In the genomic region with DNA sequence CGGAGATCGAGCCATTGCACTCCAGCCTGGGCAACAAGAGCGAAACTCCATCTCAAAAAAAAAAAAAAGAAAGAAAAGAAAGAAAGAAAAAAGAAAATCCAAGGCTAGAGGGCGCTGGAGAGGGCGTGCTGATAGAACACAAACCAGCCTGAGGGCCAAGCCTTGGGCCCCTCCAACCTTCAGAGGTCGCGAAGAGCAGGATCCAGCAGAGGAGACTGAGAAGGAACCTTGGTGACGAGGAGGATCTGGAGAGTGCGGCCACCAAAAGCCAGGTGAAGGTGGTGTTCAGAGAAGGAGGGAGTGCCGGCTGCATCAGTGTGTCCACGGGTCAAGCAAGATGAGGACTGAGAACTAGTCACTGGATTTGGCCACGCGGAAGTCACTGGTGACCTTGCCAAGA, we compare ENCODE assay signal across 1 cellular context.
TF ChIP-seq lines count a peak whose summit lies in the region.

No MANE protein-coding gene starts in this region.

TF ChIP-seq in H1, 55 proteins besides CTCF, POLR2A, EP300 and RAD21 (continued from another document):
- TF ChIP-seq, protein P1, sequence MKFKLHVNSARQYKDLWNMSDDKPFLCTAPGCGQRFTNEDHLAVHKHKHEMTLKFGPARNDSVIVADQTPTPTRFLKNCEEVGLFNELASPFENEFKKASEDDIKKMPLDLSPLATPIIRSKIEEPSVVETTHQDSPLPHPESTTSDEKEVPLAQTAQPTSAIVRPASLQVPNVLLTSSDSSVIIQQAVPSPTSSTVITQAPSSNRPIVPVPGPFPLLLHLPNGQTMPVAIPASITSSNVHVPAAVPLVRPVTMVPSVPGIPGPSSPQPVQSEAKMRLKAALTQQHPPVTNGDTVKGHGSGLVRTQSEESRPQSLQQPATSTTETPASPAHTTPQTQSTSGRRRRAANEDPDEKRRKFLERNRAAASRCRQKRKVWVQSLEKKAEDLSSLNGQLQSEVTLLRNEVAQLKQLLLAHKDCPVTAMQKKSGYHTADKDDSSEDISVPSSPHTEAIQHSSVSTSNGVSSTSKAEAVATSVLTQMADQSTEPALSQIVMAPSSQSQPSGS (IDR thresholded peaks at IDR 0.05; ENCODE audit: low read length) = no peak
- TF ChIP-seq SAP30 (IDR thresholded peaks at IDR 0.05; ENCODE audit: insufficient read depth, insufficient replicate concordance, low read length) (no peak), HDAC2 (IDR thresholded peaks at IDR 0.05; ENCODE audit: borderline replicate concordance in 1 of 2, low read depth in 2 of 2, low read length in 2 of 2) (no peak), ZNF274 (IDR thresholded peaks at IDR 0.05; ENCODE audit: borderline replicate concordance, extremely low read depth, low read length) (no peak), HDAC6 (IDR thresholded peaks at IDR 0.05; ENCODE audit: low read depth, low read length) (no peak), ASH2L (IDR thresholded peaks at IDR 0.05; ENCODE audit: low read length) (no peak), CREB1 (IDR thresholded peaks at IDR 0.05) (no peak), TCF12 (IDR thresholded peaks at IDR 0.05; ENCODE audit: low read depth, low read length) (no peak), EGR1 (IDR thresholded peaks at IDR 0.05; ENCODE audit: borderline replicate concordance, low read depth, low read length) (no peak), MAFK (IDR thresholded peaks at IDR 0.05; ENCODE audit: low read depth, low read length) (no peak), KDM5A (IDR thresholded peaks at IDR 0.05; ENCODE audit: low read length) (no peak), RXRA (IDR thresholded peaks at IDR 0.05; ENCODE audit: insufficient read depth, low read depth, low read length) (no peak), SP4 (IDR thresholded peaks at IDR 0.05; ENCODE audit: low read length) (no peak)
- TF ChIP-seq, protein P2, sequence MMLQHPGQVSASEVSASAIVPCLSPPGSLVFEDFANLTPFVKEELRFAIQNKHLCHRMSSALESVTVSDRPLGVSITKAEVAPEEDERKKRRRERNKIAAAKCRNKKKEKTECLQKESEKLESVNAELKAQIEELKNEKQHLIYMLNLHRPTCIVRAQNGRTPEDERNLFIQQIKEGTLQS (IDR thresholded peaks at IDR 0.05; ENCODE audit: insufficient read depth, low read depth, low read length) = no peak
